In genomic region chr18:13542520-13542847, GRCh38 we compare ENCODE assay signal across 21 cellular contexts.
DNase-seq lines count a peak whose midpoint lies in the region; ATAC-seq and TF ChIP-seq lines count a peak whose summit lies in the region.
"Had no signal": no experiment of that assay in that cellular context is flagged by ENCODE, and none has a peak within 500 bp of the region (broad histone marks: within the 10 kb centered on the region; RNA-seq: fewer than 3 reads in every experiment).

No MANE protein-coding gene starts in this region.

- H3K27me3 ChIP-seq in BLaER1 = no peaks in the 10 kb centered on the region
- no peaks in the 10 kb centered on the region for H3K27me3 ChIP-seq in CD8-positive, alpha-beta T cell (ENCODE audit: insufficient read depth, low read length)
- no peaks in the 10 kb centered on the region for H3K27me3 ChIP-seq in right cardiac atrium (ENCODE audit: control insufficient read depth, insufficient read depth)
- no peaks in the 10 kb centered on the region for H3K27me3 ChIP-seq in smooth muscle cell (ENCODE audit: low read depth)

- H3K36me3 ChIP-seq in BLaER1 (peaks cover 68% of the 10 kb centered on the region), smooth muscle cell (ENCODE audit: low read depth) (no peaks in the 10 kb centered on the region)
- no peaks in the 10 kb centered on the region for H3K36me3 ChIP-seq in CD8-positive, alpha-beta T cell (ENCODE audit: insufficient read depth, low read length)
- H3K36me3 ChIP-seq: lower lobe of right lung, thoracic aorta had no signal

- peak overlapping the region; percentile 29; the same call in 1 of the 2 replicates for H3K27ac ChIP-seq in BLaER1
- H3K27ac ChIP-seq in CD8-positive, alpha-beta T cell (ENCODE audit: low read depth, low read length) = no peak overlapping the region
- H3K27ac ChIP-seq in right cardiac atrium (ENCODE audit: low read length) = peak overlapping the region; percentile 40
- H3K27ac ChIP-seq in smooth muscle cell (ENCODE audit: low read depth) = peak overlapping the region; percentile 96
- H3K27ac ChIP-seq: KMS-11, lower lobe of right lung, thoracic aorta had no signal

- POLR2A ChIA-PET in CD8-positive, alpha-beta T cell (lab: Charles Lee) = no interaction called here

- TF ChIP-seq CTCF in CD8-positive, alpha-beta T cell (IDR thresholded peaks at IDR 0.05) = no peak
- TF ChIP-seq CTCF in smooth muscle cell (IDR thresholded peaks at IDR 0.05; ENCODE audit: borderline replicate concordance, insufficient read depth, poor library complexity, severe bottlenecking) (no peak), GM13977 (IDR thresholded peaks at IDR 0.05; ENCODE audit: extremely low read depth, insufficient read depth, missing control alignments) (no peak)

- H3K36me3 Mint-ChIP-seq in CD8-positive, alpha-beta T cell = peaks cover 18% of the 10 kb centered on the region

- H3K27ac Mint-ChIP-seq in CD8-positive, alpha-beta T cell = peak overlapping the region; percentile 91
- H3K27ac Mint-ChIP-seq: activated T-helper 2 cell treated with anti-CD3 and anti-CD28 coated beads, Interferon-gamma antibody, Interleukin-2, Interleukin-4, amounts not matched to agents 10 μg/mL and 5 μg/mL and 100 μg/mL, durations not matched to agents 14 hours and 24 hours and 36 hours; T-helper 2 cell treated with Interferon-gamma antibody and Interleukin-4, amounts not matched to agents 5 μg/mL and 100 μg/mL, for 36 hours had no signal

- peaks cover 11% of the 10 kb centered on the region for H3K79me2 ChIP-seq in smooth muscle cell (ENCODE audit: low read depth)

- H3K27me3 Mint-ChIP-seq in CD8-positive, alpha-beta T cell (ENCODE audit: low read depth) = no peaks in the 10 kb centered on the region
- H3K27me3 Mint-ChIP-seq: CD8-positive, alpha-beta memory T cell had no signal

- no peak overlapping the region for H3K4me3 ChIP-seq in BLaER1
- H3K4me3 ChIP-seq in CD8-positive, alpha-beta T cell (ENCODE audit: low read depth, low read length) = no peak overlapping the region
- H3K4me3 ChIP-seq in right cardiac atrium (ENCODE audit: low read length) = no peak overlapping the region
- H3K4me3 ChIP-seq in smooth muscle cell = peak overlapping the region; percentile 29
- H3K4me3 ChIP-seq: lower lobe of right lung, thoracic aorta had no signal

- no peak overlapping the region for H3K4me3 Mint-ChIP-seq in CD8-positive, alpha-beta T cell
- H3K4me3 Mint-ChIP-seq: CD8-positive, alpha-beta memory T cell; T-helper 2 cell treated with Interferon-gamma antibody and Interleukin-4, amounts not matched to agents 5 μg/mL and 100 μg/mL, for 36 hours had no signal

- DNase-seq in CD8-positive, alpha-beta T cell = no peak
- DNase-seq in right cardiac atrium (no peak), smooth muscle cell (lab: John Stamatoyannopoulos, UW; ENCODE audit: unreplicated experiment) (no peak), GM13977 (ENCODE audit: low spot score) (no peak)
- DNase-seq in effector CD8-positive, alpha-beta T cell (lab: John Stamatoyannopoulos, UW) = no peak
- no peak for DNase-seq in activated naive CD4-positive, alpha-beta T cell treated with anti-CD3 and anti-CD28 coated beads, Interleukin-2, amount 50 U/mL, for 16 hours
- DNase-seq: activated CD4-positive, alpha-beta T cell treated with anti-CD3 and anti-CD28 coated beads for 48 hours; activated CD8-positive, alpha-beta memory T cell treated with anti-CD3 and anti-CD28 coated beads, Interleukin-2, amount 50 U/mL, for 4 hours; amniotic stem cell; CD8-positive, alpha-beta memory T cell; GF-D8; lower lobe of right lung; NCI-H146; NCI-H446 treated with DMSO at 0.1 percent for 48 hours; OCI-M1; stimulated activated naive CD4-positive, alpha-beta T cell had no signal

- H3K4me1 Mint-ChIP-seq in CD8-positive, alpha-beta T cell (ENCODE audit: low read depth) = peaks cover 64% of the 10 kb centered on the region

- H3K9me3 Mint-ChIP-seq in CD8-positive, alpha-beta T cell = no peaks in the 10 kb centered on the region
- H3K9me3 Mint-ChIP-seq: activated T-helper 2 cell treated with anti-CD3 and anti-CD28 coated beads, Interferon-gamma antibody, Interleukin-2, Interleukin-4, amounts not matched to agents 10 μg/mL and 5 μg/mL and 100 μg/mL, durations not matched to agents 14 hours and 24 hours and 36 hours; CD8-positive, alpha-beta memory T cell; T-helper 2 cell treated with Interferon-gamma antibody and Interleukin-4, amounts not matched to agents 5 μg/mL and 100 μg/mL, for 36 hours had no signal

- peaks cover 24% of the 10 kb centered on the region for H3F3A ChIP-seq in smooth muscle cell (ENCODE audit: low read depth)

- 70% methylated on average over 7 of the region's 7 CpGs for WGBS in right cardiac atrium
- 48% methylated on average over 7 of the region's 7 CpGs for WGBS in smooth muscle cell (ENCODE audit: low lambda C conversion rate)

- H4K20me1 ChIP-seq in BLaER1 (peaks cover 28% of the 10 kb centered on the region), smooth muscle cell (ENCODE audit: low read depth) (peaks cover 5% of the 10 kb centered on the region)

- in situ Hi-C loops in GM13977 (cut with MboI; ENCODE audit: low pct_unique_long_range_greater_than_20kb, low sequenced_read_pairs, unreplicated experiment) = no loop called here

- no peak for ATAC-seq in CD8-positive, alpha-beta T cell
- ATAC-seq in right cardiac atrium = peak in 1 of 2 donors; percentile 22

- CTCF ChIA-PET in CD8-positive, alpha-beta T cell (lab: Charles Lee) = interaction anchor here (0.8 to 1.3 kb wide), 3 partner anchors 15 to 327 kb away, joined by 3 read pairs; no protein-coding TSS in a partner anchor

- H3K4me1 ChIP-seq in BLaER1 (peaks cover 45% of the 10 kb centered on the region), right cardiac atrium (ENCODE audit: control insufficient read depth, insufficient read depth, low read length) (peaks cover 10% of the 10 kb centered on the region), smooth muscle cell (ENCODE audit: low read depth) (peaks cover 19% of the 10 kb centered on the region)
- peaks cover 43% of the 10 kb centered on the region for H3K4me1 ChIP-seq in CD8-positive, alpha-beta T cell (ENCODE audit: insufficient read depth, low read length)

- H3K9me3 ChIP-seq in BLaER1 = peaks cover 36% of the 10 kb centered on the region
- no peaks in the 10 kb centered on the region for H3K9me3 ChIP-seq in CD8-positive, alpha-beta T cell (ENCODE audit: low read length)
- H3K9me3 ChIP-seq in right cardiac atrium (ENCODE audit: control insufficient read depth, low read length) = no peaks in the 10 kb centered on the region
- no peaks in the 10 kb centered on the region for H3K9me3 ChIP-seq in smooth muscle cell (replicated peaks; ENCODE audit: low read depth)
- H3K9me3 ChIP-seq: lower lobe of right lung, thoracic aorta had no signal

- H3K9ac ChIP-seq in BLaER1 (no peak overlapping the region), smooth muscle cell (ENCODE audit: low read depth) (peak overlapping the region; percentile 83)
- H3K9ac ChIP-seq: KMS-11 had no signal

- H2AFZ ChIP-seq in smooth muscle cell (ENCODE audit: low read depth) = no peak overlapping the region

- H3K4me2 ChIP-seq in BLaER1 = no peak overlapping the region
- H3K4me2 ChIP-seq in smooth muscle cell = peak overlapping the region; percentile 82
- H3K4me2 ChIP-seq: KMS-11 had no signal

- intact Hi-C loops in CD8-positive, alpha-beta T cell (cut with DNase I, micrococcal nuclease) = loop anchor here (2.0 to 5.0 kb wide), 2 partner anchors 14 to 275 kb away; no protein-coding TSS in a partner anchor
- intact Hi-C loops in right cardiac atrium (cut with DNase I) = no loop called here

Comparison
In these comparisons a context has a peak if more than half of its experiments do, and no peak if none do; other contexts are left out.
1. intact Hi-C loops: an anchor here in CD8-positive, alpha-beta T cell (2.0 to 5.0 kb wide); none called in right cardiac atrium.